ENCODE assay signal across 8 cellular contexts in the genomic region with DNA sequence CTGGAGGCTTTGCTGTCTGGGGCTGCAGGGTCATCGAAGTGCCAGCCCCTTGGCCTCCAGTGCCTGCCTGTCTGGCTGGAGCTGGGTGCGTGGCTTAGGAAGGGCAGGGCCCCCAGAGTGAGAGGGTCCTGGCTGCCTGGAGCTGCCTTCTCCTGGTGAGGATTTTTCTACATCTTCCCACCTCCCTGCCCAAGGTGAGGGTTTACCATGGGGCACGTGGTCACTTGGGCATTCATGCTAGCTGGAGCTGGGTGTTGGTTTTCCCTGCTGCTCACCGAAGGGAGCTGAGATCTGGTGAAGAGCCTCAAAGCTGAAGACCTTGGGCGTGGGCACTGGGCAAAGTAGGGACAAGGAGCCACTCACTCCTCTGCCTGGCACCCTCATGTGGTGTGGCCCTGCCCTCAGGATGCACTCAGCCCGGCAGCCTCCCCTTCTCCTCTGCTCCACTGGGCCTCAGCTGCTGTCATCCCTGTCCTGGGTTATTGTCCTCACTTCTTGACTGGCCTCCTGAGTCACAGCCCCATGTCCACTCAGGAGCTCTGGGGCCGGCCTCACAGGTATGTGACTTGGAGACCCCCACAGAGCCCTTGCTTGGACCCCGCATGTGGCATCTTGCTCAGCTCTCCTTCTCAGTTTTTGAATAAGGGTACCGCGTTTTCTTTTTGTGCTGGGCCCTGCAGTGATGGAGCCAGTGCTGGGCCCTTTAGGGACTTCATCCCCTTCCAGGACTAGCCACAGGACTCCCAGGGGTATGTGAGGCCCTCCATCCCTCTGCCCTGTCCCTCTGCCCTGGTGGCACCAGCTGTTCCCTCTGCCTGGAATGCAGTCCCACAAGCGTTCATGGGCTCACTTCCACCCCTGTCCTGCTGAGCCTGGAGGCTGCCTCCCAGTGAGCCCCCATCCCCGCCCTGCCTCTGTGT. TPM values are rescaled to one million over a fixed set of nuclear protein-coding genes. Genes with fewer than 3 reads are reported as not detected.
DNase-seq lines count a peak whose midpoint lies in the region; ATAC-seq lines count a peak whose summit lies in the region.

No MANE protein-coding gene starts in this region.

- H3K4me3 ChIP-seq in HUES48 (ENCODE audit: low read depth, low read length) (peak overlapping the region; percentile 81), iPS-20b (ENCODE audit: low read length) (peak overlapping the region; percentile 69), skin epidermis (peak overlapping the region; percentile 34 to 86 (median 69))

- H3K27ac Mint-ChIP-seq in activated naive CD8-positive, alpha-beta T cell treated with anti-CD3 and anti-CD28 coated beads, Interleukin-2, amount 10 ng/mL, durations not matched to agents 7 days and 5 days = no peak overlapping the region

- no peak for ATAC-seq in activated naive CD8-positive, alpha-beta T cell treated with anti-CD3 and anti-CD28 coated beads, Interleukin-2, amount 10 ng/mL, durations not matched to agents 7 days and 5 days (ENCODE audit: low read depth)
- ATAC-seq in GM19397 (IDR thresholded peaks at IDR 0.05; ENCODE audit: unreplicated experiment) (no peak), HG03175 (IDR thresholded peaks at IDR 0.05; ENCODE audit: unreplicated experiment) (no peak)

- H3K4me1 Mint-ChIP-seq in activated naive CD8-positive, alpha-beta T cell treated with anti-CD3 and anti-CD28 coated beads, Interleukin-2, amount 10 ng/mL, durations not matched to agents 7 days and 5 days = peaks cover 1% of the 10 kb centered on the region

- H3K9me3 ChIP-seq in HUES48 (ENCODE audit: control insufficient read depth, insufficient read depth, low read length) (no peaks in the 10 kb centered on the region), iPS-20b (ENCODE audit: insufficient read depth, low read depth, low read length) (no peaks in the 10 kb centered on the region)

- H3K36me3 ChIP-seq in HUES48 (ENCODE audit: control insufficient read depth, insufficient read depth, low read length) (peaks cover 7% of the 10 kb centered on the region), iPS-20b (ENCODE audit: insufficient read depth, low read depth, low read length) (0 out of 2 replicates have a peak, but pooled peaks cover 4% of the 10 kb centered on the region)

- no peak overlapping the region for H3K27ac ChIP-seq in HUES48 (ENCODE audit: low read depth, low read length)
- H3K27ac ChIP-seq in iPS-20b (ENCODE audit: low read length) = no peak overlapping the region
- peak overlapping the region in 18 of 21 experiments; percentile 35 to 95 (median 85) for H3K27ac ChIP-seq in skin epidermis

- H3K27me3 Mint-ChIP-seq in activated naive CD8-positive, alpha-beta T cell treated with anti-CD3 and anti-CD28 coated beads, Interleukin-2, amount 10 ng/mL, durations not matched to agents 7 days and 5 days = peaks cover 21% of the 10 kb centered on the region

- POLR2A ChIA-PET in activated naive CD8-positive, alpha-beta T cell treated with anti-CD3 and anti-CD28 coated beads, Interleukin-2, amount 10 ng/mL, durations not matched to agents 7 days and 5 days (lab: Charles Lee) = no interaction called here

- H3K4me3 Mint-ChIP-seq in activated naive CD8-positive, alpha-beta T cell treated with anti-CD3 and anti-CD28 coated beads, Interleukin-2, amount 10 ng/mL, durations not matched to agents 7 days and 5 days = peak overlapping the region; percentile 20

- H3K4me1 ChIP-seq in HUES48 (ENCODE audit: control insufficient read depth, insufficient read depth, low read length) = peaks cover 6% of the 10 kb centered on the region; the same call in 1 of the 2 replicates
- 0 out of 2 replicates have a peak, but pooled peaks cover 4% of the 10 kb centered on the region for H3K4me1 ChIP-seq in iPS-20b (ENCODE audit: insufficient read depth, low read length)

- DNase-seq in activated naive CD8-positive, alpha-beta T cell treated with anti-CD3 and anti-CD28 coated beads, Interleukin-2, amount 10 ng/mL, durations not matched to agents 7 days and 5 days = peak; percentile 30
- DNase-seq in hippocampal formation (lab: John Stamatoyannopoulos, UW) (no peak), D341Med (ENCODE audit: low spot score) (no peak)

- no peaks in the 10 kb centered on the region for H3K36me3 Mint-ChIP-seq in activated naive CD8-positive, alpha-beta T cell treated with anti-CD3 and anti-CD28 coated beads, Interleukin-2, amount 10 ng/mL, durations not matched to agents 7 days and 5 days

- no peak overlapping the region for H3K9ac ChIP-seq in HUES48 (ENCODE audit: low read depth, low read length)
- peak overlapping the region; percentile 58; the same call in 1 of the 2 replicates for H3K9ac ChIP-seq in iPS-20b (ENCODE audit: low read depth, low read length)

- H3K27me3 ChIP-seq in HUES48 (ENCODE audit: control insufficient read depth, insufficient read depth, low read length) (peaks cover 5% of the 10 kb centered on the region; the same call in 1 of the 2 replicates), iPS-20b (ENCODE audit: insufficient read depth, low read length) (peaks cover 30% of the 10 kb centered on the region)

- no peaks in the 10 kb centered on the region for H3K9me3 Mint-ChIP-seq in activated naive CD8-positive, alpha-beta T cell treated with anti-CD3 and anti-CD28 coated beads, Interleukin-2, amount 10 ng/mL, durations not matched to agents 7 days and 5 days

RNA-seq across cellular contexts. Expression of gene CEP170B, which starts 1.6 kb away (rescaled TPM):
- total RNA-seq in activated naive CD8-positive, alpha-beta T cell treated with anti-CD3 and anti-CD28 coated beads, Interleukin-2, amount 10 ng/mL, durations not matched to agents 7 days and 5 days = 1 to 10 TPM; 5.7 to 6.3 TPM

RNA-seq across cellular contexts. Expression of gene PLD4, which starts 58.0 kb away (rescaled TPM):
- total RNA-seq in activated naive CD8-positive, alpha-beta T cell treated with anti-CD3 and anti-CD28 coated beads, Interleukin-2, amount 10 ng/mL, durations not matched to agents 7 days and 5 days = under 1 TPM in 1 of 2 experiments, not detected in 1; 0.06 TPM

Comparison
In these comparisons a context has a peak if more than half of its experiments do, and no peak if none do; other contexts are left out.
1. H3K27ac ChIP-seq: peak in skin epidermis (18 of 21); none in HUES48 (single experiment) and iPS-20b (single experiment).
2. Peak in every context shown above with its lines, with median percentiles within 50 percentile points of each other: H3K4me3 ChIP-seq.